Comparison of ENCODE assay signal across 10 cellular contexts in the genomic region with DNA sequence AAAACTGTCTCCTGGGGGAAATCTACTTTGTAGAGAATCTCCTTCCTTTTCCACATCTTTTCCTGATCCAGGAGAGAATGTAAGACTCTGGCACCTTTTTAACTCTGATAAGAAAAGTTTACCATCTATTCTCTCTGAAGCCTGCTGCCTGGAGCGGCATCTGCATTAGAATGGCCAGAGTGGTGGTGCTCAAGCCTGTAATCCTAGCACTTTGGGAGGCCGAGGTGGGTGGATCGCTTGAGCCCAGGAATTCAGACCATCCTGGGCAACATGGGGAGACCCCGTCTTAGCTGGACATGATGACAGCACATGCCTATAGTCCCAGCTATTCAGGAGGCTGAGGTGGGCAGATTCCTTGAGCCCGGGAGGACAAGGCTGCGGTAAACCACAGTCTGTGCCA. TPM values are rescaled to one million over a fixed set of nuclear protein-coding genes. Genes with fewer than 3 reads are reported as not detected.
A peak's percentile ranks its signal among the peaks of the same experiment; 100 is the strongest.
DNase-seq lines count a peak whose midpoint lies in the region; ATAC-seq and TF ChIP-seq lines count a peak whose summit lies in the region.
"Had no signal": no experiment of that assay in that cellular context is flagged by ENCODE, and none has a peak within 500 bp of the region (broad histone marks: within the 10 kb centered on the region; RNA-seq: fewer than 3 reads in every experiment).

No MANE protein-coding gene starts in this region.

- H3K36me3 Mint-ChIP-seq in activated T-cell treated with anti-CD3 and anti-CD28 coated beads, Interleukin-2, amount 50 U/mL, for 24 hours (ENCODE audit: low read depth), result peaks cover 35% of the 10 kb centered on the region
- H3K36me3 Mint-ChIP-seq in activated T-helper 1 cell treated with anti-CD3 and anti-CD28 coated beads, Interleukin-12 subunit alpha, Interleukin-12 subunit beta, Interleukin-2, Interleukin-4 antibody, amounts not matched to agents 30 ng/mL and 10 ng/mL and 1 ng/mL, durations not matched to agents 14 hours and 24 hours and 36 hours (ENCODE audit: low read depth), result peaks cover 28% of the 10 kb centered on the region

- H3K9me3 ChIP-seq in iPS-15b (ENCODE audit: control insufficient read depth, insufficient read depth, low read length) (no peaks in the 10 kb centered on the region), colonic mucosa (no peaks in the 10 kb centered on the region)

- no peak overlapping the region for H3K27ac ChIP-seq in colonic mucosa
- H3K27ac ChIP-seq: KMS-11 had no signal

- peaks cover 3% of the 10 kb centered on the region for H3K9me3 Mint-ChIP-seq in activated T-cell treated with anti-CD3 and anti-CD28 coated beads, Interleukin-2, amount 50 U/mL, for 24 hours
- H3K9me3 Mint-ChIP-seq in activated T-helper 1 cell treated with anti-CD3 and anti-CD28 coated beads, Interleukin-12 subunit alpha, Interleukin-12 subunit beta, Interleukin-2, Interleukin-4 antibody, amounts not matched to agents 30 ng/mL and 10 ng/mL and 1 ng/mL, durations not matched to agents 14 hours and 24 hours and 36 hours, result peaks cover 35% of the 10 kb centered on the region
- H3K9me3 Mint-ChIP-seq in stimulated activated naive CD8-positive, alpha-beta T cell treated with anti-CD3 and anti-CD28 coated beads, Interleukin-15, amount 100 ng/mL, for 72 hours, result peaks cover 0 to 7% of the 10 kb centered on the region in 2 donors

- H3K36me3 ChIP-seq in iPS-15b (ENCODE audit: control insufficient read depth, insufficient read depth, low read length) (no peaks in the 10 kb centered on the region), colonic mucosa (no peaks in the 10 kb centered on the region)

- H3K4me3 ChIP-seq in iPS-15b (ENCODE audit: low read depth, low read length), result peak overlapping the region; percentile 90
- no peak overlapping the region for H3K4me3 ChIP-seq in colonic mucosa

- H3K4me1 ChIP-seq in iPS-15b (ENCODE audit: control insufficient read depth, insufficient read depth, low read length), result peaks cover 4% of the 10 kb centered on the region
- H3K4me1 ChIP-seq in colonic mucosa, result no peaks in the 10 kb centered on the region

- peak overlapping the region; percentile 100 for H3K27ac Mint-ChIP-seq in activated T-cell treated with anti-CD3 and anti-CD28 coated beads, Interleukin-2, amount 50 U/mL, for 24 hours
- peak overlapping the region; percentile 10 for H3K27ac Mint-ChIP-seq in activated T-helper 1 cell treated with anti-CD3 and anti-CD28 coated beads, Interleukin-12 subunit alpha, Interleukin-12 subunit beta, Interleukin-2, Interleukin-4 antibody, amounts not matched to agents 30 ng/mL and 10 ng/mL and 1 ng/mL, durations not matched to agents 14 hours and 24 hours and 36 hours
- H3K27ac Mint-ChIP-seq in stimulated activated naive CD8-positive, alpha-beta T cell treated with anti-CD3 and anti-CD28 coated beads, Interleukin-15, amount 100 ng/mL, for 72 hours, result peak overlapping the region; percentile 83 to 90

- H3K9ac ChIP-seq in iPS-15b (ENCODE audit: low read depth, low read length) (peak overlapping the region; percentile 94), colonic mucosa (ENCODE audit: low read depth in 2 of 2, low read length in 2 of 2) (no peak overlapping the region)
- H3K9ac ChIP-seq: KMS-11 had no signal

- no peak for ATAC-seq in stimulated activated naive CD8-positive, alpha-beta T cell treated with anti-CD3 and anti-CD28 coated beads, Interleukin-15, amount 100 ng/mL, for 72 hours
- ATAC-seq in left lobe of liver, result no peak

- no peak for TF ChIP-seq CTCF in colonic mucosa (IDR thresholded peaks at IDR 0.05)

- no peaks in the 10 kb centered on the region for H3K27me3 ChIP-seq in iPS-15b (ENCODE audit: control insufficient read depth, insufficient read depth, low read length)
- H3K27me3 ChIP-seq in colonic mucosa, result no peaks in the 10 kb centered on the region

- peaks cover 29% of the 10 kb centered on the region for H3K4me1 Mint-ChIP-seq in activated T-cell treated with anti-CD3 and anti-CD28 coated beads, Interleukin-2, amount 50 U/mL, for 24 hours (ENCODE audit: low read depth)
- H3K4me1 Mint-ChIP-seq in activated T-helper 1 cell treated with anti-CD3 and anti-CD28 coated beads, Interleukin-12 subunit alpha, Interleukin-12 subunit beta, Interleukin-2, Interleukin-4 antibody, amounts not matched to agents 30 ng/mL and 10 ng/mL and 1 ng/mL, durations not matched to agents 14 hours and 24 hours and 36 hours (ENCODE audit: low read depth), result peaks cover 15% of the 10 kb centered on the region
- H3K4me1 Mint-ChIP-seq in stimulated activated naive CD8-positive, alpha-beta T cell treated with anti-CD3 and anti-CD28 coated beads, Interleukin-15, amount 100 ng/mL, for 72 hours, result peaks cover 23% of the 10 kb centered on the region

- intact Hi-C loops in activated T-helper 1 cell treated with anti-CD3 and anti-CD28 coated beads, Interleukin-12 subunit alpha, Interleukin-12 subunit beta, Interleukin-2, Interleukin-4 antibody, amounts not matched to agents 30 ng/mL and 10 ng/mL and 1 ng/mL, durations not matched to agents 14 hours and 24 hours and 36 hours (cut with micrococcal nuclease), result loop anchor here (5.0 to 10.0 kb wide), 2 partner anchors 402 to 704 kb away; no protein-coding TSS in a partner anchor
- intact Hi-C loops in colonic mucosa (cut with DNase I), result no loop called here

- peak overlapping the region; percentile 99 for H3K4me3 Mint-ChIP-seq in activated T-cell treated with anti-CD3 and anti-CD28 coated beads, Interleukin-2, amount 50 U/mL, for 24 hours
- H3K4me3 Mint-ChIP-seq in activated T-helper 1 cell treated with anti-CD3 and anti-CD28 coated beads, Interleukin-12 subunit alpha, Interleukin-12 subunit beta, Interleukin-2, Interleukin-4 antibody, amounts not matched to agents 30 ng/mL and 10 ng/mL and 1 ng/mL, durations not matched to agents 14 hours and 24 hours and 36 hours, result peak overlapping the region; percentile 64
- H3K4me3 Mint-ChIP-seq in stimulated activated naive CD8-positive, alpha-beta T cell treated with anti-CD3 and anti-CD28 coated beads, Interleukin-15, amount 100 ng/mL, for 72 hours, result peak overlapping the region; percentile 59 to 98

- H3K27me3 Mint-ChIP-seq in activated T-cell treated with anti-CD3 and anti-CD28 coated beads, Interleukin-2, amount 50 U/mL, for 24 hours, result no peaks in the 10 kb centered on the region
- H3K27me3 Mint-ChIP-seq in activated T-helper 1 cell treated with anti-CD3 and anti-CD28 coated beads, Interleukin-12 subunit alpha, Interleukin-12 subunit beta, Interleukin-2, Interleukin-4 antibody, amounts not matched to agents 30 ng/mL and 10 ng/mL and 1 ng/mL, durations not matched to agents 14 hours and 24 hours and 36 hours (ENCODE audit: insufficient read depth), result peaks cover 2% of the 10 kb centered on the region
- H3K27me3 Mint-ChIP-seq in stimulated activated naive CD8-positive, alpha-beta T cell treated with anti-CD3 and anti-CD28 coated beads, Interleukin-15, amount 100 ng/mL, for 72 hours, result no peaks in the 10 kb centered on the region

- DNase-seq in activated T-cell treated with anti-CD3 and anti-CD28 coated beads, Interleukin-2, amount 50 U/mL, for 24 hours, result no peak
- DNase-seq in activated T-cell treated with anti-CD3 and anti-CD28 coated beads for 4 hours (no peak), NCI-H187 treated with DMSO at 0.1 percent for 48 hours (lab: John Stamatoyannopoulos, UW) (no peak), left lobe of liver (ENCODE audit: low spot score) (no peak), colonic mucosa (no peak)
- no peak for DNase-seq in activated T-helper 1 cell treated with anti-CD3 and anti-CD28 coated beads, Interleukin-12 subunit alpha, Interleukin-12 subunit beta, Interleukin-2, Interleukin-4 antibody, amounts not matched to agents 30 ng/mL and 10 ng/mL and 1 ng/mL, durations not matched to agents 14 hours and 24 hours and 36 hours (ENCODE audit: low spot score)
- DNase-seq in stimulated activated naive CD8-positive, alpha-beta T cell treated with anti-CD3 and anti-CD28 coated beads, Interleukin-15, amount 100 ng/mL, for 72 hours, result no peak
- DNase-seq: midbrain had no signal

RNA-seq across cellular contexts. Expression of a gene that starts 1.4 kb away (rescaled TPM):
- total RNA-seq in activated T-helper 1 cell treated with anti-CD3 and anti-CD28 coated beads, Interleukin-12 subunit alpha, Interleukin-12 subunit beta, Interleukin-2, Interleukin-4 antibody, amounts not matched to agents 30 ng/mL and 10 ng/mL and 1 ng/mL, durations not matched to agents 14 hours and 24 hours and 36 hours, result 63.7 and 65.6 TPM in 2 replicates
- total RNA-seq in left lobe of liver (14.2 TPM), colonic mucosa (10 to 100 TPM; 37.8 to 41.4 TPM)

Comparison
In these comparisons a context has a peak if more than half of its experiments do, and no peak if none do; other contexts are left out.
1. H3K27ac Mint-ChIP-seq: peak in every context shown above with its lines; median percentile 100 in activated T-cell treated with anti-CD3 and anti-CD28 coated beads, Interleukin-2, amount 50 U/mL, for 24 hours; 86 in stimulated activated naive CD8-positive, alpha-beta T cell treated with anti-CD3 and anti-CD28 coated beads, Interleukin-15, amount 100 ng/mL, for 72 hours; 10 in activated T-helper 1 cell treated with anti-CD3 and anti-CD28 coated beads, Interleukin-12 subunit alpha, Interleukin-12 subunit beta, Interleukin-2, Interleukin-4 antibody, amounts not matched to agents 30 ng/mL and 10 ng/mL and 1 ng/mL, durations not matched to agents 14 hours and 24 hours and 36 hours.